ENCODE assay signal across 11 cellular contexts in genomic region chr6:44527191-44527960, GRCh38.
DNase-seq lines count a peak whose midpoint lies in the region; TF ChIP-seq lines count a peak whose summit lies in the region.
"Had no signal": no experiment of that assay in that cellular context is flagged by ENCODE, and none has a peak within 500 bp of the region (broad histone marks: within the 10 kb centered on the region; RNA-seq: fewer than 3 reads in every experiment).

No MANE protein-coding gene starts in this region.

- intact Hi-C loops in posterior vena cava (cut with DNase I) (no loop called here), dorsolateral prefrontal cortex (cut with DNase I) (no loop called here)

- no peaks in the 10 kb centered on the region for H3K27me3 ChIP-seq in dorsolateral prefrontal cortex
- H3K27me3 ChIP-seq: foreskin keratinocyte had no signal

- no peak overlapping the region for H3K4me3 ChIP-seq in dorsolateral prefrontal cortex

- TF ChIP-seq CTCF in dorsolateral prefrontal cortex (IDR thresholded peaks at IDR 0.05 in 54 of 56, conservative IDR thresholded peaks at IDR 0.05 in 2 of 56; ENCODE audit: low read depth in 1 of 56, partially characterized antibody in 56 of 56), result no peak

- in situ Hi-C loops in KBM-7 (cut with MboI; ENCODE audit: low pct_unique_long_range_greater_than_20kb, low sequenced_read_pairs), result no loop called here

- no peak overlapping the region for H3K27ac ChIP-seq in dorsolateral prefrontal cortex
- H3K27ac ChIP-seq: foreskin keratinocyte had no signal

- DNase-seq in AML-193 (lab: John Stamatoyannopoulos, UW) (peak; percentile 49 to 63), KBM-7 (peak; percentile 81), SKM-1 treated with dmso at 0.1 percent for 144 hours (lab: John Stamatoyannopoulos, UW; ENCODE audit: unreplicated experiment) (peak; percentile 51), fibroblast of peridontal ligament (ENCODE audit: extremely low read depth) (peak; percentile 29), GM19238 (ENCODE audit: insufficient read length, low spot score) (no peak), posterior vena cava (ENCODE audit: low spot score) (no peak), dorsolateral prefrontal cortex (no peak)
- DNase-seq in effector CD4-positive, alpha-beta T cell, result no peak
- DNase-seq: DMS53, foreskin keratinocyte, NCI-H1694 had no signal

Comparison
In these comparisons a context has a peak if more than half of its experiments do, and no peak if none do; other contexts are left out.
1. DNase-seq: peak in AML-193 (2 of 2), KBM-7 (single experiment), SKM-1 treated with dmso at 0.1 percent for 144 hours (single experiment) and fibroblast of peridontal ligament (single experiment); none in GM19238 (single experiment), posterior vena cava (single experiment), effector CD4-positive, alpha-beta T cell (single experiment) and dorsolateral prefrontal cortex (0 of 10).